Comparison of ENCODE assay signal across 16 cellular contexts in genomic region chr15:41942886-41943285, GRCh38. TPM values are rescaled to one million over a fixed set of nuclear protein-coding genes. Genes with fewer than 3 reads are reported as not detected.
DNase-seq lines count a peak whose midpoint lies in the region; ATAC-seq, FAIRE-seq and TF ChIP-seq lines count a peak whose summit lies in the region.
"Had no signal": no experiment of that assay in that cellular context is flagged by ENCODE, and none has a peak within 500 bp of the region (broad histone marks: within the 10 kb centered on the region; RNA-seq: fewer than 3 reads in every experiment).

No MANE protein-coding gene starts in this region.

- no peaks in the 10 kb centered on the region for H4K20me1 ChIP-seq in keratinocyte (ENCODE audit: control insufficient read depth, extremely low read depth, insufficient read depth, low read length)

- FAIRE-seq in keratinocyte (lab: Jason Lieb, UNC) = no peak

- peaks cover 18 to 25% of the 10 kb centered on the region in 2 donors for H3K36me3 ChIP-seq in ascending aorta
- H3K36me3 ChIP-seq in keratinocyte (ENCODE audit: control insufficient read depth in 2 of 2, extremely low read depth in 1 of 2, insufficient read depth in 2 of 2, low read length in 2 of 2) = peaks cover 12 to 37% of the 10 kb centered on the region in 2 experiments
- H3K36me3 ChIP-seq: BE2C had no signal

- dilution Hi-C loops in keratinocyte (cut with MboI; ENCODE audit: extremely low pct_ligation_motif_present, low sequenced_read_pairs) = no loop called here

- peaks cover 51% of the 10 kb centered on the region for H3K79me2 ChIP-seq in keratinocyte (ENCODE audit: control insufficient read depth, insufficient read depth, low read length)

- TF ChIP-seq CTCF in ascending aorta (IDR thresholded peaks at IDR 0.05) = no peak
- TF ChIP-seq CTCF in keratinocyte (optimal IDR thresholded peaks at IDR 0.05 in 1 of 3, IDR thresholded peaks at IDR 0.05 in 1 of 3, conservative IDR thresholded peaks at IDR 0.05 in 1 of 3; ENCODE audit: extremely low read depth in 1 of 3, insufficient read depth in 2 of 3, low read length in 3 of 3) = no peak

- H3K9me3 Mint-ChIP-seq in stimulated activated naive CD8-positive, alpha-beta T cell treated with anti-CD3 and anti-CD28 coated beads, Interleukin-15, Interleukin-2, amounts not matched to agents 100 ng/mL and 50 ng/mL, for 24 hours = no peaks in the 10 kb centered on the region
- H3K9me3 Mint-ChIP-seq in stimulated activated naive CD8-positive, alpha-beta T cell treated with anti-CD3 and anti-CD28 coated beads, Interleukin-15, amount 100 ng/mL, for 72 hours = no peaks in the 10 kb centered on the region

- no peak overlapping the region for H3K4me3 Mint-ChIP-seq in stimulated activated naive CD8-positive, alpha-beta T cell treated with anti-CD3 and anti-CD28 coated beads, Interleukin-15, Interleukin-2, amounts not matched to agents 100 ng/mL and 50 ng/mL, for 24 hours
- H3K4me3 Mint-ChIP-seq in stimulated activated naive CD8-positive, alpha-beta T cell treated with anti-CD3 and anti-CD28 coated beads, Interleukin-15, amount 100 ng/mL, for 72 hours = no peak overlapping the region

- H3K27me3 Mint-ChIP-seq in stimulated activated naive CD8-positive, alpha-beta T cell treated with anti-CD3 and anti-CD28 coated beads, Interleukin-15, Interleukin-2, amounts not matched to agents 100 ng/mL and 50 ng/mL, for 24 hours = no peaks in the 10 kb centered on the region
- H3K27me3 Mint-ChIP-seq in stimulated activated naive CD8-positive, alpha-beta T cell treated with anti-CD3 and anti-CD28 coated beads, Interleukin-15, amount 100 ng/mL, for 72 hours = no peaks in the 10 kb centered on the region

- peaks cover 23% of the 10 kb centered on the region for H3K36me3 Mint-ChIP-seq in stimulated activated naive CD8-positive, alpha-beta T cell treated with anti-CD3 and anti-CD28 coated beads, Interleukin-15, Interleukin-2, amounts not matched to agents 100 ng/mL and 50 ng/mL, for 24 hours (ENCODE audit: low read depth)

- H3K4me3 ChIP-seq in ascending aorta (no peak overlapping the region), keratinocyte (ENCODE audit: control insufficient read depth in 2 of 3, extremely low read depth in 1 of 3, insufficient read depth in 2 of 3, low read depth in 1 of 3, low read length in 3 of 3) (no peak overlapping the region)

- ATAC-seq in stimulated activated naive CD8-positive, alpha-beta T cell treated with anti-CD3 and anti-CD28 coated beads, Interleukin-15, amount 100 ng/mL, for 72 hours = no peak
- no peak for ATAC-seq in HG03342 (IDR thresholded peaks at IDR 0.05; ENCODE audit: unreplicated experiment)

- no peaks in the 10 kb centered on the region for H3K9me1 ChIP-seq in keratinocyte (ENCODE audit: control insufficient read depth, extremely low read depth, insufficient read depth, low read length)

- H3K9me3 ChIP-seq in ascending aorta = no peaks in the 10 kb centered on the region
- no peaks in the 10 kb centered on the region for H3K9me3 ChIP-seq in keratinocyte (ENCODE audit: control insufficient read depth, low read depth, low read length)
- H3K9me3 ChIP-seq: BE2C had no signal

- H3K27me3 ChIP-seq in ascending aorta (no peaks in the 10 kb centered on the region), keratinocyte (ENCODE audit: control insufficient read depth, extremely low read depth, insufficient read depth, low read length) (no peaks in the 10 kb centered on the region)
- H3K27me3 ChIP-seq: BE2C had no signal

- H3K9ac ChIP-seq in keratinocyte (ENCODE audit: control insufficient read depth, extremely low read depth, insufficient read depth, low read length) = no peak overlapping the region

- DNase-seq in stimulated activated naive CD8-positive, alpha-beta T cell treated with anti-CD3 and anti-CD28 coated beads, Interleukin-15, amount 100 ng/mL, for 72 hours = no peak
- DNase-seq in ascending aorta (ENCODE audit: low spot score in 2 of 2) (no peak), keratinocyte (ENCODE audit: low read depth, low spot score) (no peak), ureter (ENCODE audit: low spot score) (peak; percentile 19), HT-29 (ENCODE audit: low spot score) (no peak), NCI-H2107 (lab: John Stamatoyannopoulos, UW) (no peak)
- DNase-seq: activated CD4-positive, alpha-beta T cell treated with anti-CD3 and anti-CD28 coated beads for 4 hours; aorta; BE2C; dermis blood vessel endothelial cell; DMS79 treated with DMSO at 0.1 percent for 48 hours; GOT3; NCI-H2029 treated with DMSO at 0.1 percent for 48 hours; NCI-H748 treated with DMSO at 0.1 percent for 48 hours had no signal

- H3K27ac Mint-ChIP-seq in stimulated activated naive CD8-positive, alpha-beta T cell treated with anti-CD3 and anti-CD28 coated beads, Interleukin-15, Interleukin-2, amounts not matched to agents 100 ng/mL and 50 ng/mL, for 24 hours = peak overlapping the region; percentile 27
- peak overlapping the region in 1 of 2 donors; percentile 73 for H3K27ac Mint-ChIP-seq in stimulated activated naive CD8-positive, alpha-beta T cell treated with anti-CD3 and anti-CD28 coated beads, Interleukin-15, amount 100 ng/mL, for 72 hours

- H3K4me2 ChIP-seq in keratinocyte (ENCODE audit: control insufficient read depth, extremely low read depth, insufficient read depth, low read depth, low read length) = no peak overlapping the region

- intact Hi-C loops in ascending aorta (cut with DNase I) = no loop called here

- peaks cover 23% of the 10 kb centered on the region for H3K4me1 Mint-ChIP-seq in stimulated activated naive CD8-positive, alpha-beta T cell treated with anti-CD3 and anti-CD28 coated beads, Interleukin-15, Interleukin-2, amounts not matched to agents 100 ng/mL and 50 ng/mL, for 24 hours (ENCODE audit: low read depth)
- peaks cover 18% of the 10 kb centered on the region for H3K4me1 Mint-ChIP-seq in stimulated activated naive CD8-positive, alpha-beta T cell treated with anti-CD3 and anti-CD28 coated beads, Interleukin-15, amount 100 ng/mL, for 72 hours

- H3K27ac ChIP-seq in ascending aorta = peak overlapping the region; percentile 79 to 85
- H3K27ac ChIP-seq in keratinocyte (ENCODE audit: control insufficient read depth, insufficient read depth, low read length) = peak overlapping the region; percentile 23

- no peak overlapping the region for H2AFZ ChIP-seq in keratinocyte (ENCODE audit: control insufficient read depth, low read length)

- peaks cover 0 to 37% of the 10 kb centered on the region in 2 donors for H3K4me1 ChIP-seq in ascending aorta
- peaks cover 81% of the 10 kb centered on the region for H3K4me1 ChIP-seq in keratinocyte (ENCODE audit: control insufficient read depth, extremely low read depth, insufficient read depth, low read length)
- H3K4me1 ChIP-seq: BE2C had no signal

RNA-seq across cellular contexts. Expression of gene EHD4, which starts 29.5 kb away (rescaled TPM):
- total RNA-seq in ascending aorta (70.4 TPM), ureter (64.1 TPM)
- 29.5 to 49.7 TPM (median 31.5 TPM) in 3 replicates for polyA plus RNA-seq in keratinocyte
- 8.7 TPM for polyA plus RNA-seq in keratinocyte (2011; ENCODE audit: low read depth)
- polyA plus RNA-seq in keratinocyte (2011; cell fraction: cytosol; rRNA removed) = 28.5 and 34.1 TPM in 2 replicates
- polyA plus RNA-seq in keratinocyte (2011; cell fraction: nucleus; rRNA removed) = 27.7 and 35.2 TPM in 2 replicates
- 21.9 and 42.9 TPM in 2 replicates for polyA plus RNA-seq in keratinocyte (2012; ENCODE audit: low replicate concordance)
- polyA minus RNA-seq in keratinocyte = 39.6 to 55.1 TPM (median 41.8 TPM) in 3 replicates
- polyA minus RNA-seq in keratinocyte (2011; cell fraction: cytosol; rRNA and poly(A)+ RNA removed) = 58.7 TPM
- 27.5 and 35.1 TPM in 2 replicates for polyA minus RNA-seq in keratinocyte (2011; cell fraction: nucleus; rRNA and poly(A)+ RNA removed)
- 54.2 and 60.6 TPM in 2 replicates for total RNA-seq in HT-29 (2014; rRNA removed; shearing (Covaris generic))

RNA-seq across cellular contexts. Expression of gene SPTBN5, which starts 49.0 kb away (rescaled TPM):
- 1.5 TPM for total RNA-seq in ascending aorta
- 0.61 to 1.1 TPM (median 0.66 TPM) in 3 replicates for polyA plus RNA-seq in keratinocyte
- polyA plus RNA-seq in keratinocyte (2011; ENCODE audit: low read depth) = 0.46 TPM
- polyA plus RNA-seq in keratinocyte (2011; cell fraction: cytosol; rRNA removed) = 0.14 and 0.22 TPM in 2 replicates
- polyA plus RNA-seq in keratinocyte (2011; cell fraction: nucleus; rRNA removed) = 3.0 and 3.3 TPM in 2 replicates
- polyA plus RNA-seq in keratinocyte (2012; ENCODE audit: low replicate concordance) = 0.64 and 1.9 TPM in 2 replicates
- polyA minus RNA-seq in keratinocyte = 0.13 to 1.1 TPM (median 0.36 TPM) in 3 replicates
- not detected for polyA minus RNA-seq in keratinocyte (2011; cell fraction: cytosol; rRNA and poly(A)+ RNA removed)
- polyA minus RNA-seq in keratinocyte (2011; cell fraction: nucleus; rRNA and poly(A)+ RNA removed) = 0.62 and 1.4 TPM in 2 replicates
- total RNA-seq in ureter = 11.9 TPM
- 1.6 and 2.0 TPM in 2 replicates for total RNA-seq in HT-29 (2014; rRNA removed; shearing (Covaris generic))
